ENCODE assay signal across 14 cellular contexts in genomic region chr7:157434231-157434630, GRCh38.
DNase-seq lines count a peak whose midpoint lies in the region; ATAC-seq, FAIRE-seq and TF ChIP-seq lines count a peak whose summit lies in the region.
"Had no signal": no experiment of that assay in that cellular context is flagged by ENCODE, and none has a peak within 500 bp of the region (broad histone marks: within the 10 kb centered on the region; RNA-seq: fewer than 3 reads in every experiment).

No MANE protein-coding gene starts in this region.

- no peaks in the 10 kb centered on the region for H3K27me3 Mint-ChIP-seq in chondrocyte (ENCODE audit: low read depth)

- WGBS in HepG2 (ENCODE audit: low lambda C conversion rate): 24% methylated on average over 15 of the region's 15 CpGs
- WGBS in right lobe of liver (ENCODE audit: insufficient coverage, low coverage, low lambda C conversion rate, missing lambda C conversion rate): 82% methylated on average over 10 of the region's 15 CpGs

- H3K27ac ChIP-seq in HepG2 (ENCODE audit: extremely low read length, insufficient read depth, low read length) (no peak overlapping the region), right lobe of liver (no peak overlapping the region), osteoblast (ENCODE audit: low read depth, low read length) (no peak overlapping the region)
- H3K27ac ChIP-seq: C4-2B had no signal

- H3K27me3 ChIP-seq in HepG2 (ENCODE audit: control insufficient read depth in 1 of 2, insufficient read depth in 2 of 2, low read length in 2 of 2) (peaks cover 0 to 36% of the 10 kb centered on the region in 2 experiments), right lobe of liver (no peaks in the 10 kb centered on the region), osteoblast (ENCODE audit: insufficient read depth, low read length) (no peaks in the 10 kb centered on the region)

- TF ChIP-seq POLR2A in HepG2 (IDR thresholded peaks at IDR 0.05; ENCODE audit: insufficient read depth in 1 of 2, low read depth in 2 of 2, low read length in 2 of 2) (no peak), right lobe of liver (IDR thresholded peaks at IDR 0.05) (no peak)

- 0 out of 2 replicates have a peak, but pooled peaks cover 2% of the 10 kb centered on the region for H4K20me1 ChIP-seq in HepG2 (ENCODE audit: insufficient read depth, low read length)
- H4K20me1 ChIP-seq in osteoblast (ENCODE audit: insufficient read depth, low read length): no peaks in the 10 kb centered on the region

- no TSS peak for BruUV-seq in HepG2 (replicated peaks; lab: Mats Ljungman, UMichigan)

- no peaks in the 10 kb centered on the region for H3K79me2 ChIP-seq in HepG2 (ENCODE audit: insufficient read depth, low read length)
- no peaks in the 10 kb centered on the region for H3K79me2 ChIP-seq in osteoblast (ENCODE audit: insufficient read depth, low read length)

- no peaks in the 10 kb centered on the region for H3K36me3 Mint-ChIP-seq in chondrocyte (ENCODE audit: low read depth)

- intact Hi-C loops in HepG2 (cut with micrococcal nuclease; ENCODE audit: unreplicated experiment) (no loop called here), right lobe of liver (cut with DNase I) (loop anchor here (10.0 kb wide), 1 partner anchor 441 kb away; no protein-coding TSS in a partner anchor)

- no peaks in the 10 kb centered on the region for H3K36me3 ChIP-seq in HepG2 (replicated peaks in 1 of 2; ENCODE audit: control insufficient read depth in 1 of 2, insufficient read depth in 2 of 2, low read length in 2 of 2)
- no peaks in the 10 kb centered on the region for H3K36me3 ChIP-seq in right lobe of liver
- no peaks in the 10 kb centered on the region for H3K36me3 ChIP-seq in osteoblast (ENCODE audit: insufficient read depth, low read length)

- in situ Hi-C loops in HepG2 (cut with HindIII; ENCODE audit: extremely low pct_ligation_motif_present, low pct_unique_long_range_greater_than_20kb): no loop called here

- no peak for TF ChIP-seq EP300 in HepG2 (IDR thresholded peaks at IDR 0.05; ENCODE audit: low read depth in 2 of 2, low read length in 2 of 2)
- no peak for TF ChIP-seq EP300 in HepG2 (CRISPR knock-in tag; IDR thresholded peaks at IDR 0.05; ENCODE audit: borderline replicate concordance)

- FAIRE-seq in HepG2 (lab: Jason Lieb, UNC): no peak
- FAIRE-seq: H1 had no signal

- H3K9me3 ChIP-seq in HepG2 (ENCODE audit: low read length) (no peaks in the 10 kb centered on the region), right lobe of liver (no peaks in the 10 kb centered on the region), osteoblast (ENCODE audit: low read depth, low read length) (no peaks in the 10 kb centered on the region)

- H2AFZ ChIP-seq in HepG2 (ENCODE audit: low read length) (no peak overlapping the region), osteoblast (ENCODE audit: low read length) (no peak overlapping the region)

- no peak for TF ChIP-seq RAD21 in HepG2 (CRISPR knock-in tag; IDR thresholded peaks at IDR 0.05)

- TF ChIP-seq CTCF in HepG2 (CRISPR knock-in tag; IDR thresholded peaks at IDR 0.05): no peak
- no peak for TF ChIP-seq CTCF in right lobe of liver (IDR thresholded peaks at IDR 0.05)
- TF ChIP-seq CTCF in chondrocyte (IDR thresholded peaks at IDR 0.05): no peak
- TF ChIP-seq CTCF in osteoblast (IDR thresholded peaks at IDR 0.05; ENCODE audit: extremely low read depth, low read depth, low read length): no peak

- H3K4me3 ChIP-seq in HepG2 (replicated peaks in 1 of 3; ENCODE audit: insufficient read depth in 1 of 3, low read depth in 2 of 3, low read length in 3 of 3) (no peak overlapping the region), right lobe of liver (no peak overlapping the region), osteoblast (ENCODE audit: insufficient read depth, low read length) (no peak overlapping the region)

- H3K27ac Mint-ChIP-seq in chondrocyte (ENCODE audit: unreplicated experiment): no peak overlapping the region

- peaks cover 14% of the 10 kb centered on the region for H3K4me1 Mint-ChIP-seq in chondrocyte (ENCODE audit: low read depth)

- H3K4me1 ChIP-seq in HepG2 (ENCODE audit: insufficient read depth, low read length) (no peaks in the 10 kb centered on the region), right lobe of liver (no peaks in the 10 kb centered on the region), osteoblast (ENCODE audit: insufficient read depth, low read length) (peaks cover 6% of the 10 kb centered on the region)

- H3K9ac ChIP-seq in HepG2 (ENCODE audit: insufficient read depth, low read depth, low read length): no peak overlapping the region

- H3K4me3 Mint-ChIP-seq in chondrocyte (ENCODE audit: unreplicated experiment): no peak overlapping the region

- H3K9me3 Mint-ChIP-seq in chondrocyte (ENCODE audit: low read depth): no peaks in the 10 kb centered on the region

- DNase-seq in HepG2 (ENCODE audit: low spot score) (no peak), right lobe of liver (no peak), chondrocyte (ENCODE audit: low spot score) (peak; percentile 62), osteoblast (ENCODE audit: insufficient read length, low spot score, missing footprints) (peak; percentile 77), Ammon's horn (ENCODE audit: low spot score) (no peak)
- no peak for DNase-seq in activated CD4-positive, CD25-positive, alpha-beta regulatory T cell treated with anti-CD3 and anti-CD28 coated beads, Interleukin-2, amount 50 U/mL, for 72 hours
- DNase-seq: DMS 273 treated with DMSO at 0.1 percent for 48 hours, KG1, NCI-H1048, NCI-H2081 treated with DMSO at 0.1 percent for 48 hours, NCI-H510A treated with DMSO at 0.1 percent for 48 hours had no signal

- CTCF ChIA-PET in HepG2 (lab: Yijun Ruan, JAX; ENCODE audit: low intra/inter-chr PET ratio, low total read pairs): no interaction called here

- ATAC-seq in HepG2: peak; percentile 36; the same call in 2 of the 3 replicates
- no peak for ATAC-seq in right lobe of liver
- ATAC-seq in esophagus mucosa: no peak

- H3K4me2 ChIP-seq in HepG2 (ENCODE audit: low read depth, low read length): no peak overlapping the region
- H3K4me2 ChIP-seq in osteoblast (ENCODE audit: insufficient read depth, low read length): no peak overlapping the region

- POLR2A ChIA-PET in HepG2 (lab: Yijun Ruan, JAX): no interaction called here

TF ChIP-seq in HepG2, 621 proteins besides CTCF, POLR2A, EP300 and RAD21 (continues in another document):
- no peak for TF ChIP-seq ZNF142 (CRISPR knock-in tag; IDR thresholded peaks at IDR 0.05)
- no peak for TF ChIP-seq ARNTL (CRISPR knock-in tag; IDR thresholded peaks at IDR 0.05)
- no peak for TF ChIP-seq FOXA1 (IDR thresholded peaks at IDR 0.05)
- TF ChIP-seq FOXA1 (CRISPR knock-in tag; IDR thresholded peaks at IDR 0.05): no peak
- no peak for TF ChIP-seq IKZF4 (CRISPR knock-in tag; IDR thresholded peaks at IDR 0.05; ENCODE audit: borderline replicate concordance, low read depth, not compliant biosample characterization)
- no peak for TF ChIP-seq SETDB1 (CRISPR knock-in tag; IDR thresholded peaks at IDR 0.05; ENCODE audit: borderline replicate concordance)
- TF ChIP-seq ZNF225 (CRISPR knock-in tag; IDR thresholded peaks at IDR 0.05): no peak
- TF ChIP-seq MAFG (CRISPR knock-in tag; IDR thresholded peaks at IDR 0.05): no peak
- TF ChIP-seq DMAP1 (CRISPR knock-in tag; IDR thresholded peaks at IDR 0.05): no peak
- no peak for TF ChIP-seq FOXA3 (CRISPR knock-in tag; IDR thresholded peaks at IDR 0.05)
- no peak for TF ChIP-seq ZNF251 (CRISPR knock-in tag; IDR thresholded peaks at IDR 0.05)

Comparison
In these comparisons a context has a peak if more than half of its experiments do, and no peak if none do; other contexts are left out.
1. DNase-seq: peak in chondrocyte (single experiment) and osteoblast (single experiment); none in HepG2 (single experiment), right lobe of liver (0 of 3), Ammon's horn (single experiment) and activated CD4-positive, CD25-positive, alpha-beta regulatory T cell treated with anti-CD3 and anti-CD28 coated beads, Interleukin-2, amount 50 U/mL, for 72 hours (single experiment).